ENCODE assay signal across 9 cellular contexts in genomic region chr20:8153281-8153908, GRCh38. TPM values are rescaled to one million over a fixed set of nuclear protein-coding genes. Genes with fewer than 3 reads are reported as not detected.
DNase-seq lines count a peak whose midpoint lies in the region; ATAC-seq and TF ChIP-seq lines count a peak whose summit lies in the region.
"Had no signal": no experiment of that assay in that cellular context is flagged by ENCODE, and none has a peak within 500 bp of the region (broad histone marks: within the 10 kb centered on the region; RNA-seq: fewer than 3 reads in every experiment).

No MANE protein-coding gene starts in this region.

- intact Hi-C loops in CD14-positive monocyte (cut with micrococcal nuclease), result no loop called here

- no peaks in the 10 kb centered on the region for H3K27me3 Mint-ChIP-seq in central memory CD8-positive, alpha-beta T cell
- no peaks in the 10 kb centered on the region for H3K27me3 Mint-ChIP-seq in CD14-positive monocyte (ENCODE audit: low read depth in 3 of 3)

- TF ChIP-seq CTCF in CD14-positive monocyte (IDR thresholded peaks at IDR 0.05), result no peak

- peak; percentile 20 to 51 for ATAC-seq in activated naive CD4-positive, alpha-beta T cell treated with anti-CD3 and anti-CD28 coated beads, Interleukin-2, amount 50 U/mL, for 72 hours
- peak; percentile 69 for ATAC-seq in central memory CD8-positive, alpha-beta T cell (replicated peaks; ENCODE audit: extremely low read depth, poor library complexity, severe bottlenecking)

- peaks cover 80% of the 10 kb centered on the region for H3K4me1 Mint-ChIP-seq in central memory CD8-positive, alpha-beta T cell
- peaks cover 65% of the 10 kb centered on the region for H3K4me1 Mint-ChIP-seq in CD14-positive monocyte

- no peak for DNase-seq in activated naive CD4-positive, alpha-beta T cell treated with anti-CD3 and anti-CD28 coated beads, Interleukin-2, amount 50 U/mL, for 72 hours (ENCODE audit: low spot score in 2 of 2)
- DNase-seq in activated naive CD4-positive, alpha-beta T cell treated with Interleukin-2 at 50 U/mL for 16 hours, result no peak
- DNase-seq in HT1080 (ENCODE audit: low read depth) (peak; percentile 60), smooth muscle cell of the brain vasculature (ENCODE audit: low read depth, low spot score) (peak; percentile 64), CD14-positive monocyte (ENCODE audit: low spot score) (no peak), HK-2 (ENCODE audit: unreplicated experiment) (no peak), NCI-H2029 (lab: John Stamatoyannopoulos, UW) (no peak)
- DNase-seq in central memory CD8-positive, alpha-beta T cell (ENCODE audit: low spot score in 2 of 2), result peak in 1 of 2 donors; percentile 16
- DNase-seq: CD4-positive, CD25-positive, alpha-beta regulatory T cell had no signal

- H3K36me3 Mint-ChIP-seq in activated naive CD4-positive, alpha-beta T cell treated with anti-CD3 and anti-CD28 coated beads, Interleukin-2, amount 50 U/mL, for 72 hours, result peaks cover 0 to 6% of the 10 kb centered on the region in 2 donors
- H3K36me3 Mint-ChIP-seq in central memory CD8-positive, alpha-beta T cell (ENCODE audit: insufficient read depth), result peaks cover 3% of the 10 kb centered on the region
- peaks cover 7 to 13% of the 10 kb centered on the region in 2 donors for H3K36me3 Mint-ChIP-seq in CD14-positive monocyte
- H3K36me3 Mint-ChIP-seq: CD4-positive, CD25-positive, alpha-beta regulatory T cell had no signal

- H3K27ac Mint-ChIP-seq in activated naive CD4-positive, alpha-beta T cell treated with anti-CD3 and anti-CD28 coated beads, Interleukin-2, amount 50 U/mL, for 72 hours, result no peak overlapping the region
- H3K27ac Mint-ChIP-seq in central memory CD8-positive, alpha-beta T cell (ENCODE audit: low read depth), result peak overlapping the region; percentile 54
- H3K27ac Mint-ChIP-seq in CD14-positive monocyte, result peak overlapping the region in 3 of 7 donors; percentile 16 to 75 (median 63)
- H3K27ac Mint-ChIP-seq: CD4-positive, CD25-positive, alpha-beta regulatory T cell had no signal

- H3K4me3 Mint-ChIP-seq in central memory CD8-positive, alpha-beta T cell, result peak overlapping the region; percentile 39
- no peak overlapping the region for H3K4me3 Mint-ChIP-seq in CD14-positive monocyte
- H3K4me3 Mint-ChIP-seq: CD4-positive, CD25-positive, alpha-beta regulatory T cell had no signal

- no peaks in the 10 kb centered on the region for H3K9me3 Mint-ChIP-seq in activated naive CD4-positive, alpha-beta T cell treated with anti-CD3 and anti-CD28 coated beads, Interleukin-2, amount 50 U/mL, for 72 hours
- no peaks in the 10 kb centered on the region for H3K9me3 Mint-ChIP-seq in central memory CD8-positive, alpha-beta T cell
- peaks cover 0 to 4% (median 3%) of the 10 kb centered on the region in 7 donors for H3K9me3 Mint-ChIP-seq in CD14-positive monocyte

RNA-seq across cellular contexts. Expression of gene PLCB1, which starts 21.3 kb away (rescaled TPM):
- total RNA-seq in activated naive CD4-positive, alpha-beta T cell treated with anti-CD3 and anti-CD28 coated beads, Interleukin-2, amount 50 U/mL, for 72 hours, result 1 to 10 TPM in 1 of 2 donors, under 1 TPM in 1; 0.56 to 2.1 TPM
- 4.6 and 7.2 TPM in 2 replicates for total RNA-seq in HT1080 (2014; rRNA removed; shearing (Covaris generic))
- 2.3 and 2.8 TPM in 2 replicates for polyA plus RNA-seq in HT1080 (2015; cell fraction: cytosol; rRNA removed)
- polyA plus RNA-seq in HT1080 (2015; cell fraction: nucleus; rRNA removed), result 2.3 and 5.4 TPM in 2 replicates
- polyA plus RNA-seq in CD14-positive monocyte, result 10 to 100 TPM in 1 of 2 donors, 1 to 10 TPM in 1; 8.6 to 13.2 TPM

Comparison
In these comparisons a context has a peak if more than half of its experiments do, and no peak if none do; other contexts are left out.
1. DNase-seq: peak in HT1080 (single experiment) and smooth muscle cell of the brain vasculature (single experiment); none in activated naive CD4-positive, alpha-beta T cell treated with anti-CD3 and anti-CD28 coated beads, Interleukin-2, amount 50 U/mL, for 72 hours (0 of 2), activated naive CD4-positive, alpha-beta T cell treated with Interleukin-2 at 50 U/mL for 16 hours (single experiment), CD14-positive monocyte (single experiment), HK-2 (single experiment) and NCI-H2029 (single experiment).